ENCODE assay signal across 18 cellular contexts in genomic region chr11:96016978-96017502, GRCh38.
"Had no signal": no experiment of that assay in that cellular context is flagged by ENCODE, and none has a peak within 500 bp of the region (broad histone marks: within the 10 kb centered on the region; RNA-seq: fewer than 3 reads in every experiment).

No MANE protein-coding gene starts in this region.

- H3K27me3 ChIP-seq: right atrium auricular region, sigmoid colon, spleen, tibial nerve, upper lobe of left lung had no signal

- H3K36me3 ChIP-seq: lower lobe of right lung, prostate gland, right atrium auricular region, sigmoid colon, spleen, thoracic aorta, tibial nerve, upper lobe of left lung had no signal

- H3K4me1 ChIP-seq: prostate gland, right atrium auricular region had no signal

- DNase-seq: cortex of kidney, hypothalamus, kidney glomerular epithelial cell, left colon, left ventricle myocardium superior, lower lobe of right lung, nucleus accumbens, sigmoid colon, spleen, upper lobe of left lung had no signal

- H3K27ac ChIP-seq: lower lobe of right lung, prostate gland, right atrium auricular region, sigmoid colon, thoracic aorta, tibial nerve, upper lobe of left lung had no signal

- H3K27me3 Mint-ChIP-seq: stimulated activated memory B cell treated with anti-CD40 and anti-IgM and Interleukin-4, amounts not matched to agents 10 μg/mL and 1 μg/mL and 100 μg/mL, for 72 hours; stimulated activated naive CD8-positive, alpha-beta T cell treated with anti-CD3 and anti-CD28 coated beads, Interleukin-15, Interleukin-2, amounts not matched to agents 100 ng/mL and 50 ng/mL, for 24 hours had no signal

- H3K4me3 Mint-ChIP-seq: immature natural killer cell; nephron; stimulated activated memory B cell treated with anti-CD40 and anti-IgM and Interleukin-4, amounts not matched to agents 10 μg/mL and 1 μg/mL and 100 μg/mL, for 72 hours had no signal

- H3K36me3 Mint-ChIP-seq: immature natural killer cell had no signal

- H3K4me3 ChIP-seq: lower lobe of right lung, prostate gland, right atrium auricular region, sigmoid colon, spleen, thoracic aorta, tibial nerve, upper lobe of left lung had no signal

- H3K9me3 Mint-ChIP-seq: immature natural killer cell; nephron; stimulated activated memory B cell treated with anti-CD40 and anti-IgM and Interleukin-4, amounts not matched to agents 10 μg/mL and 1 μg/mL and 100 μg/mL, for 72 hours; stimulated activated naive CD8-positive, alpha-beta T cell treated with anti-CD3 and anti-CD28 coated beads, Interleukin-15, Interleukin-2, amounts not matched to agents 100 ng/mL and 50 ng/mL, for 24 hours had no signal

- H3K9me3 ChIP-seq: lower lobe of right lung, prostate gland, right atrium auricular region, sigmoid colon, spleen, thoracic aorta, tibial nerve, upper lobe of left lung had no signal

- ATAC-seq: left colon; left ventricle myocardium superior; lower lobe of right lung; stimulated activated memory B cell treated with anti-CD40 and anti-IgM and Interleukin-4, amounts not matched to agents 10 μg/mL and 1 μg/mL and 100 μg/mL, for 72 hours had no signal
